13 cellular contexts compared by ENCODE assay signal in genomic region chr3:124811441-124811840, GRCh38.
DNase-seq lines count a peak whose midpoint lies in the region; ATAC-seq, FAIRE-seq and TF ChIP-seq lines count a peak whose summit lies in the region.
"Had no signal": no experiment of that assay in that cellular context is flagged by ENCODE, and none has a peak within 500 bp of the region (broad histone marks: within the 10 kb centered on the region; RNA-seq: fewer than 3 reads in every experiment).

No MANE protein-coding gene starts in this region.

- ATAC-seq in left cardiac atrium, result peak; percentile 51 to 56
- ATAC-seq in HG03520 (IDR thresholded peaks at IDR 0.05; ENCODE audit: unreplicated experiment), result no peak

- no peaks in the 10 kb centered on the region for H3K27me3 Mint-ChIP-seq in astrocyte (ENCODE audit: low read depth, unreplicated experiment)
- H3K27me3 Mint-ChIP-seq: brain had no signal

- H4K20me1 ChIP-seq in astrocyte (ENCODE audit: insufficient read depth, low read length), result no peaks in the 10 kb centered on the region

- no peak overlapping the region for H2AFZ ChIP-seq in astrocyte (ENCODE audit: low read depth, low read length)

- peak overlapping the region; percentile 86 for H3K27ac Mint-ChIP-seq in astrocyte (ENCODE audit: unreplicated experiment)
- H3K27ac Mint-ChIP-seq: CD14-positive monocyte had no signal

- no peak overlapping the region for H3K4me3 ChIP-seq in astrocyte (ENCODE audit: insufficient read depth, low read depth, low read length)
- H3K4me3 ChIP-seq in skin epidermis, result no peak overlapping the region

- FAIRE-seq in astrocyte (lab: Jason Lieb, UNC), result peak; percentile 96

- peak overlapping the region; percentile 55 for H3K4me2 ChIP-seq in astrocyte (ENCODE audit: low read length)

- H3K36me3 ChIP-seq in astrocyte (ENCODE audit: insufficient read depth, low read length), result peaks cover 12% of the 10 kb centered on the region

- TF ChIP-seq CTCF in astrocyte (IDR thresholded peaks at IDR 0.05; ENCODE audit: insufficient read depth, low read depth, low read length), result no peak

- H3K9ac ChIP-seq in astrocyte (ENCODE audit: low read length), result peak overlapping the region; percentile 60

- DNase-seq in EL, result peak; percentile 75
- DNase-seq in astrocyte (ENCODE audit: low read depth), result peak; percentile 85
- no peak for DNase-seq in left cardiac atrium
- no peak for DNase-seq in activated CD8-positive, alpha-beta memory T cell treated with anti-CD3 and anti-CD28 coated beads for 24 hours
- no peak for DNase-seq in NCI-H1417 (lab: John Stamatoyannopoulos, UW)
- no peak for DNase-seq in GDM1 (lab: John Stamatoyannopoulos, UW)
- DNase-seq: activated T-cell treated with anti-CD3 and anti-CD28 coated beads for 4 hours, nucleus accumbens, trophoblast cell had no signal

- H3K4me3 Mint-ChIP-seq in astrocyte (ENCODE audit: unreplicated experiment), result no peak overlapping the region
- H3K4me3 Mint-ChIP-seq: brain, CD14-positive monocyte had no signal

- peaks cover 42% of the 10 kb centered on the region for H3K4me1 ChIP-seq in astrocyte (ENCODE audit: insufficient read depth, low read length)

- no peaks in the 10 kb centered on the region for H3K9me3 Mint-ChIP-seq in astrocyte (ENCODE audit: unreplicated experiment)
- H3K9me3 Mint-ChIP-seq: brain had no signal

- no peaks in the 10 kb centered on the region for H3K9me3 ChIP-seq in astrocyte (ENCODE audit: insufficient read depth, low read depth, low read length)

- peaks cover 21% of the 10 kb centered on the region for H3K36me3 Mint-ChIP-seq in astrocyte (ENCODE audit: low read depth, unreplicated experiment)
- H3K36me3 Mint-ChIP-seq: CD14-positive monocyte had no signal

- H3K4me1 Mint-ChIP-seq in astrocyte (ENCODE audit: low read depth, unreplicated experiment), result peaks cover 34% of the 10 kb centered on the region

- no peaks in the 10 kb centered on the region for H3K79me2 ChIP-seq in astrocyte (ENCODE audit: insufficient read depth, low read length)

- intact Hi-C loops in left cardiac atrium (cut with DNase I), result loop anchor here in 1 of 2 donors (5.0 kb wide), 1 partner anchor 34 kb away; no protein-coding TSS in a partner anchor

- H3K27me3 ChIP-seq in astrocyte (ENCODE audit: insufficient read depth, low read length), result no peaks in the 10 kb centered on the region

- peak overlapping the region; percentile 80 for H3K27ac ChIP-seq in astrocyte (ENCODE audit: low read depth, low read length)
- H3K27ac ChIP-seq in skin epidermis, result peak overlapping the region in 16 of 21 experiments; percentile 29 to 78 (median 66)

Comparison
In these comparisons a context has a peak if more than half of its experiments do, and no peak if none do; other contexts are left out.
1. DNase-seq: peak in EL (single experiment) and astrocyte (single experiment); none in left cardiac atrium (single experiment), activated CD8-positive, alpha-beta memory T cell treated with anti-CD3 and anti-CD28 coated beads for 24 hours (single experiment), NCI-H1417 (0 of 3) and GDM1 (single experiment).